ENCODE assay signal across 20 cellular contexts in genomic region chr19:7254590-7254989, GRCh38. TPM values are rescaled to one million over a fixed set of nuclear protein-coding genes. Genes with fewer than 3 reads are reported as not detected.
A peak's percentile ranks its signal among the peaks of the same experiment; 100 is the strongest.
DNase-seq lines count a peak whose midpoint lies in the region; ATAC-seq and TF ChIP-seq lines count a peak whose summit lies in the region.
"Had no signal": no experiment of that assay in that cellular context is flagged by ENCODE, and none has a peak within 500 bp of the region (broad histone marks: within the 10 kb centered on the region; RNA-seq: fewer than 3 reads in every experiment).

No MANE protein-coding gene starts in this region.

- POLR2A ChIA-PET in WTC11 (lab: Charles Lee): no interaction called here

- no peak overlapping the region for H3K4me3 Mint-ChIP-seq in WTC11
- H3K4me3 Mint-ChIP-seq in progenitor cell of endocrine pancreas (ENCODE audit: low read depth): no peak overlapping the region
- no peak overlapping the region for H3K4me3 Mint-ChIP-seq in activated CD4-positive, alpha-beta T cell treated with anti-CD3 and anti-CD28 coated beads, Interleukin-2, amount 10 ng/mL, durations not matched to agents 24 days and 14 days
- H3K4me3 Mint-ChIP-seq: HFFc6 had no signal

- peak overlapping the region; percentile 36 for H3K27ac ChIP-seq in C4-2B
- H3K27ac ChIP-seq: HL-60 had no signal

- no peaks in the 10 kb centered on the region for H3K36me3 Mint-ChIP-seq in WTC11
- H3K36me3 Mint-ChIP-seq in progenitor cell of endocrine pancreas (ENCODE audit: insufficient read depth): peaks cover 1% of the 10 kb centered on the region
- H3K36me3 Mint-ChIP-seq in activated CD4-positive, alpha-beta T cell treated with anti-CD3 and anti-CD28 coated beads, Interleukin-2, amount 10 ng/mL, durations not matched to agents 24 days and 14 days (ENCODE audit: low read depth): no peaks in the 10 kb centered on the region
- H3K36me3 Mint-ChIP-seq: CD4-positive, alpha-beta memory T cell had no signal

- intact Hi-C loops in activated CD4-positive, alpha-beta T cell treated with anti-CD3 and anti-CD28 coated beads, Interleukin-2, amount 10 ng/mL, durations not matched to agents 24 days and 14 days (cut with micrococcal nuclease): no loop called here

- TF ChIP-seq CTCF in C4-2B (conservative IDR thresholded peaks at IDR 0.05) (no peak), WTC11 (IDR thresholded peaks at IDR 0.05) (no peak), progenitor cell of endocrine pancreas (IDR thresholded peaks at IDR 0.05; ENCODE audit: unreplicated experiment) (no peak)

- H3K4me1 Mint-ChIP-seq in WTC11: peaks cover 18% of the 10 kb centered on the region
- peaks cover 30% of the 10 kb centered on the region for H3K4me1 Mint-ChIP-seq in progenitor cell of endocrine pancreas (ENCODE audit: low read depth)
- H3K4me1 Mint-ChIP-seq in activated CD4-positive, alpha-beta T cell treated with anti-CD3 and anti-CD28 coated beads, Interleukin-2, amount 10 ng/mL, durations not matched to agents 24 days and 14 days: no peaks in the 10 kb centered on the region
- H3K4me1 Mint-ChIP-seq: CD4-positive, alpha-beta memory T cell had no signal

- H3K9me3 Mint-ChIP-seq in WTC11 (no peaks in the 10 kb centered on the region), progenitor cell of endocrine pancreas (ENCODE audit: low read depth) (no peaks in the 10 kb centered on the region)
- no peaks in the 10 kb centered on the region for H3K9me3 Mint-ChIP-seq in activated CD4-positive, alpha-beta T cell treated with anti-CD3 and anti-CD28 coated beads, Interleukin-2, amount 10 ng/mL, durations not matched to agents 24 days and 14 days
- H3K9me3 Mint-ChIP-seq: CD4-positive, alpha-beta memory T cell had no signal

- no peak for ATAC-seq in WTC11

- 0 out of 2 replicates have a peak overlapping the region, but pooled peaks have one; percentile 8 for H3K27ac Mint-ChIP-seq in WTC11
- H3K27ac Mint-ChIP-seq in progenitor cell of endocrine pancreas: peak overlapping the region; percentile 96
- no peak overlapping the region for H3K27ac Mint-ChIP-seq in activated CD4-positive, alpha-beta T cell treated with anti-CD3 and anti-CD28 coated beads, Interleukin-2, amount 10 ng/mL, durations not matched to agents 24 days and 14 days
- H3K27ac Mint-ChIP-seq: CD4-positive, alpha-beta memory T cell; HFFc6 had no signal

- no peaks in the 10 kb centered on the region for H3K27me3 Mint-ChIP-seq in WTC11 (ENCODE audit: low read depth)
- no peaks in the 10 kb centered on the region for H3K27me3 Mint-ChIP-seq in progenitor cell of endocrine pancreas
- peaks cover 2% of the 10 kb centered on the region for H3K27me3 Mint-ChIP-seq in activated CD4-positive, alpha-beta T cell treated with anti-CD3 and anti-CD28 coated beads, Interleukin-2, amount 10 ng/mL, durations not matched to agents 24 days and 14 days

- no peak for DNase-seq in WTC11 (ENCODE audit: low spot score)
- DNase-seq in left kidney (ENCODE audit: low read depth, low spot score): peak; percentile 63
- DNase-seq in progenitor cell of endocrine pancreas (ENCODE audit: low spot score, unreplicated experiment): no peak
- no peak for DNase-seq in NCI-H187 (lab: John Stamatoyannopoulos, UW)
- DNase-seq in HuH-7.5 (ENCODE audit: low spot score): no peak
- DNase-seq in activated CD4-positive, alpha-beta T cell treated with anti-CD3 and anti-CD28 coated beads, Interleukin-2, amount 10 ng/mL, durations not matched to agents 24 days and 14 days: no peak
- DNase-seq in stimulated activated CD4-positive, alpha-beta T cell treated with anti-CD3 and anti-CD28 coated beads, Interleukin-1b, Interleukin-23, amount 100 ng/mL, for 48 hours: no peak
- DNase-seq: AML-193; CD4-positive, alpha-beta memory T cell; GOT3; HFFc6; KG1; MG63; NCI-H1105; NCI-H187 treated with DMSO at 0.1 percent for 48 hours; NCI-H2171; NCI-H510A; SIG-M5 had no signal

- CTCF ChIA-PET in WTC11 (lab: Charles Lee): no interaction called here

TF ChIP-seq in WTC11, 78 proteins besides CTCF, POLR2A, EP300 and RAD21 (continues in another document):
- no peak for TF ChIP-seq GABPB1 (CRISPR knock-in tag; IDR thresholded peaks at IDR 0.05)
- no peak for TF ChIP-seq FOXJ3 (CRISPR knock-in tag; IDR thresholded peaks at IDR 0.05; ENCODE audit: borderline replicate concordance)
- TF ChIP-seq ETV6 (CRISPR knock-in tag; IDR thresholded peaks at IDR 0.05): no peak
- TF ChIP-seq ZNF317 (CRISPR knock-in tag; IDR thresholded peaks at IDR 0.05; ENCODE audit: borderline replicate concordance, low read depth): no peak
- TF ChIP-seq STAT6 (CRISPR knock-in tag; conservative IDR thresholded peaks at IDR 0.05; ENCODE audit: low read depth): no peak
- TF ChIP-seq ARID4B (CRISPR knock-in tag; IDR thresholded peaks at IDR 0.05; ENCODE audit: borderline replicate concordance): no peak
- TF ChIP-seq ESRRA (CRISPR knock-in tag; IDR thresholded peaks at IDR 0.05; ENCODE audit: borderline replicate concordance): no peak
- TF ChIP-seq ZNF423 (CRISPR knock-in tag; IDR thresholded peaks at IDR 0.05): no peak
- no peak for TF ChIP-seq ZNF138 (CRISPR knock-in tag; conservative IDR thresholded peaks at IDR 0.05)
- TF ChIP-seq ZNF219 (CRISPR knock-in tag; IDR thresholded peaks at IDR 0.05; ENCODE audit: borderline replicate concordance): no peak
- TF ChIP-seq MLX (CRISPR knock-in tag; IDR thresholded peaks at IDR 0.05): no peak
- TF ChIP-seq ATF3 (CRISPR knock-in tag; conservative IDR thresholded peaks at IDR 0.05): no peak

RNA-seq across cellular contexts. Expression of gene INSR, which starts 39.6 kb away (rescaled TPM):
- 32.0 to 35.9 TPM (median 32.5 TPM) in 3 replicates for total RNA-seq in WTC11 (2021)
- 67.5 and 69.2 TPM in 2 replicates for total RNA-seq in progenitor cell of endocrine pancreas
- 1.7 and 1.9 TPM in 2 replicates for total RNA-seq in activated CD4-positive, alpha-beta T cell treated with anti-CD3 and anti-CD28 coated beads, Interleukin-2, amount 10 ng/mL, durations not matched to agents 24 days and 14 days

Comparison
In these comparisons a context has a peak if more than half of its experiments do, and no peak if none do; other contexts are left out.
1. RNA of gene INSR, which starts 39.6 kb away (total RNA-seq): 67.5 to 69.2 TPM in progenitor cell of endocrine pancreas and 32.0 to 35.9 TPM in WTC11; 1.7 to 1.9 TPM in activated CD4-positive, alpha-beta T cell treated with anti-CD3 and anti-CD28 coated beads, Interleukin-2, amount 10 ng/mL, durations not matched to agents 24 days and 14 days; every median in the first group is over 10 times any median in the second.